In genomic region chr16:19672378-19672777, GRCh38 we compare ENCODE assay signal across 23 cellular contexts.
"Had no signal": no experiment of that assay in that cellular context is flagged by ENCODE, and none has a peak within 500 bp of the region (broad histone marks: within the 10 kb centered on the region; RNA-seq: fewer than 3 reads in every experiment).

No MANE protein-coding gene starts in this region.

- DNase-seq: activated B cell treated with CpG ODN at 0.5 μM for 24 hours; activated CD4-positive, alpha-beta T cell treated with anti-CD3 and anti-CD28 coated beads for 36 hours; activated CD4-positive, alpha-beta T cell treated with anti-CD3 and anti-CD28 coated beads, Interleukin-2, amount 50 U/mL, for 4 hours; activated CD8-positive, alpha-beta memory T cell treated with anti-CD3 and anti-CD28 coated beads for 24 hours; activated effector memory CD4-positive, alpha-beta T cell treated with anti-CD3 and anti-CD28 coated beads, Interleukin-2, amount 50 U/mL, for 16 hours; caudate nucleus; effector memory CD4-positive, alpha-beta T cell; gastrocnemius medialis; hippocampal formation; left ventricle myocardium inferior; naive thymus-derived CD8-positive, alpha-beta T cell; retina; sigmoid colon; stimulated activated CD4-positive, alpha-beta T cell treated with anti-CD3 and anti-CD28 coated beads, Interleukin-2, amount 100 ng/mL, for 48 hours; stimulated activated naive CD4-positive, alpha-beta T cell; T-helper 17 cell; testis; trophoblast cell; uterus had no signal

- H3K27me3 ChIP-seq: gastrocnemius medialis, neural progenitor cell, sigmoid colon, testis, uterus had no signal

- H3K4me1 Mint-ChIP-seq: activated B cell treated with CpG ODN at 0.5 μM for 24 hours; activated CD4-positive, alpha-beta T cell treated with anti-CD3 and anti-CD28 coated beads for 36 hours; activated naive CD4-positive, alpha-beta T cell treated with anti-CD3 and anti-CD28 coated beads, Interleukin-2, amount 50 U/mL, for 24 hours; mesothelial cell of epicardium; naive thymus-derived CD8-positive, alpha-beta T cell had no signal

- H3K27ac Mint-ChIP-seq: activated B cell treated with CpG ODN at 0.5 μM for 24 hours; activated CD4-positive, alpha-beta T cell treated with anti-CD3 and anti-CD28 coated beads for 36 hours; activated naive CD4-positive, alpha-beta T cell treated with anti-CD3 and anti-CD28 coated beads, Interleukin-2, amount 50 U/mL, for 24 hours; mesothelial cell of epicardium; neural progenitor cell; progenitor cell of endocrine pancreas; T-helper 17 cell had no signal

- ATAC-seq: activated CD4-positive, alpha-beta T cell treated with anti-CD3 and anti-CD28 coated beads for 36 hours; gastrocnemius medialis; naive thymus-derived CD8-positive, alpha-beta T cell; T-helper 17 cell had no signal

- H3K4me2 ChIP-seq: neural progenitor cell had no signal

- H3K4me1 ChIP-seq: neural progenitor cell, sigmoid colon, uterus had no signal

- H3K4me3 ChIP-seq: gastrocnemius medialis, left ventricle myocardium inferior, neural progenitor cell, sigmoid colon, testis, uterus had no signal

- H2AFZ ChIP-seq: neural progenitor cell had no signal

- H3K36me3 ChIP-seq: neural progenitor cell, uterus had no signal

- H3K27me3 Mint-ChIP-seq: activated B cell treated with CpG ODN at 0.5 μM for 24 hours; activated CD4-positive, alpha-beta T cell treated with anti-CD3 and anti-CD28 coated beads for 36 hours; activated naive CD4-positive, alpha-beta T cell treated with anti-CD3 and anti-CD28 coated beads, Interleukin-2, amount 50 U/mL, for 24 hours; naive thymus-derived CD8-positive, alpha-beta T cell; progenitor cell of endocrine pancreas; T-helper 17 cell had no signal

- H3K9me3 Mint-ChIP-seq: activated B cell treated with CpG ODN at 0.5 μM for 24 hours; activated naive CD4-positive, alpha-beta T cell treated with anti-CD3 and anti-CD28 coated beads, Interleukin-2, amount 50 U/mL, for 24 hours; mesothelial cell of epicardium; naive thymus-derived CD8-positive, alpha-beta T cell; neural progenitor cell had no signal

- H3K4me3 Mint-ChIP-seq: activated B cell treated with CpG ODN at 0.5 μM for 24 hours; activated CD4-positive, alpha-beta T cell treated with anti-CD3 and anti-CD28 coated beads for 36 hours; activated naive CD4-positive, alpha-beta T cell treated with anti-CD3 and anti-CD28 coated beads, Interleukin-2, amount 50 U/mL, for 24 hours; mesothelial cell of epicardium; naive thymus-derived CD8-positive, alpha-beta T cell; neural progenitor cell; T-helper 17 cell had no signal

- H3K27ac ChIP-seq: gastrocnemius medialis, left ventricle myocardium inferior, neural progenitor cell, sigmoid colon, testis, uterus had no signal
